ENCODE assay signal across 8 cellular contexts in the genomic region with DNA sequence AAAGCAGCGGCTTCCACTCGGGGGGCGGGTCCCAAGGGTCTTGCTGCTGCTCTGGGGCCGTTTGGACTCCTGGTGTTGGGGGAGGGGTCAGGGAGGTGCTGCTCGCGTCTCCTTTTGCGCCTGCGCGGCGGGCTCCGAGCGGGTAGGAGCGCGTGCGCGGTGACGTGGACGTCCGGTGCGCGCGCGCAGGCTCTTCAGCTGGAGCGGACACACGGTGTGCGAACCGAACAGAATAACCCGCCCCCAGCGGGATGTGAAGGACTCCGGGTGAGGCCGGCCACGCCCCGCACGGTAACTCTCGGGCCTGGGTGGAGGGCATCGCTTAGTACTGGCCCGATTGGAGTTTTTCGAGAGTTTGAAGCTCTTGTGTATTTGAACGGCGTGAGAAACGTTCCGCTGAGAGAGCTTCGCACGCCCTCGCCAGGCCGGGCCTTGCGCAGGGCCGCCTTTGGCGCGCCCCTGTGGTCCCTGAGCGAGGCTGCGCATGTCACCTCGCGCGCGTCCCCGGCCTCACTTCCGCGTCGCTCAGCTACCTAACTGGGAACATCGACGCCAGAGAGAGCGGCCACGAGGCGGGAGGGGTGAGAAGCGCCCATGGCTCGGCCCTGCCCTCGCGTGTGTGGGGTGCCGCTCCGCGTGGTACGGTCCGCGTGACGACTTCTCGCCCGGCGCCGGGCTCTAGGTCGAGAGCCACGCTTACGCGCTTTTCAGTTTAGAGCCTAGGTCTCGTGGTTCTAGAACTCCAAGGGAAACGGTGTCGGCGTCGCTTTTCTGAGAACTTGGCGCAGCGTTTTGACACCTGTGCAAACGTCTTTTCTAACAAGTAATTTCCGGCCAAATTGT. TPM values are rescaled to one million over a fixed set of nuclear protein-coding genes. Genes with fewer than 3 reads are reported as not detected.
DNase-seq lines count a peak whose midpoint lies in the region; ATAC-seq and TF ChIP-seq lines count a peak whose summit lies in the region.

A gene (plus strand): TSS at position 171 of the 843 bp plus-strand sequence.

- TF ChIP-seq CTCF in chondrocyte (IDR thresholded peaks at IDR 0.05): peak; percentile 60

- peak within 1 kb of the TSS; percentile 86 for H3K4me3 Mint-ChIP-seq in chondrocyte (ENCODE audit: unreplicated experiment)

- H3K36me3 Mint-ChIP-seq in chondrocyte (ENCODE audit: low read depth): no peaks in the 10 kb centered on the region

- no peaks in the 10 kb centered on the region for H3K27me3 Mint-ChIP-seq in chondrocyte (ENCODE audit: low read depth)

- peak; percentile 93 for DNase-seq in ACHN
- peak; percentile 91 for DNase-seq in NCI-H2171 (lab: John Stamatoyannopoulos, UW)
- peak; percentile 87 for DNase-seq in activated CD4-positive, alpha-beta T cell treated with anti-CD3 and anti-CD28 coated beads for 1 hour
- DNase-seq in chondrocyte (ENCODE audit: low spot score): peak; percentile 96
- peak; percentile 74 for DNase-seq in kidney glomerular epithelial cell (lab: John Stamatoyannopoulos, UW)
- DNase-seq in stimulated activated CD4-positive, alpha-beta T cell treated with anti-CD3 and anti-CD28 coated beads, Interleukin-1b, Interleukin-23, amount 100 ng/mL, for 1 hour (ENCODE audit: low read depth in 2 of 2): peak; percentile 78 to 81

- no peaks in the 10 kb centered on the region for H3K9me3 Mint-ChIP-seq in chondrocyte (ENCODE audit: low read depth)

- in situ Hi-C loops in ACHN (cut with HindIII; ENCODE audit: low pct_ligation_motif_present, low pct_unique_long_range_greater_than_20kb, low sequenced_read_pairs): no loop called here

- peaks cover 46% of the 10 kb centered on the region for H3K4me1 Mint-ChIP-seq in chondrocyte (ENCODE audit: low read depth)

- ATAC-seq in GM18861 (IDR thresholded peaks at IDR 0.05; ENCODE audit: unreplicated experiment) (peak; percentile 58), HG03095 (IDR thresholded peaks at IDR 0.05; ENCODE audit: unreplicated experiment) (peak; percentile 64)

- H3K27ac Mint-ChIP-seq in chondrocyte (ENCODE audit: unreplicated experiment): peak within 1 kb of the TSS; percentile 97

RNA-seq across cellular contexts. Expression of the gene that starts here (rescaled TPM):
- total RNA-seq in chondrocyte: 38.0 to 39.4 TPM (median 38.3 TPM) in 3 replicates

Comparison
In these comparisons a context has a peak if more than half of its experiments do, and no peak if none do; other contexts are left out.
1. Peak in every context shown above with its lines: DNase-seq and ATAC-seq.